ENCODE assay signal across 9 cellular contexts in genomic region chr2:135052997-135053474, GRCh38. TPM values are rescaled to one million over a fixed set of nuclear protein-coding genes. Genes with fewer than 3 reads are reported as not detected.
DNase-seq lines count a peak whose midpoint lies in the region; ATAC-seq, FAIRE-seq and TF ChIP-seq lines count a peak whose summit lies in the region.
"Had no signal": no experiment of that assay in that cellular context is flagged by ENCODE, and none has a peak within 500 bp of the region (broad histone marks: within the 10 kb centered on the region; RNA-seq: fewer than 3 reads in every experiment).

No MANE protein-coding gene starts in this region.

- TF ChIP-seq CTCF in GM06990 (IDR thresholded peaks at IDR 0.05; ENCODE audit: insufficient read depth, low read length, poor library complexity, severe bottlenecking) (no peak), OCI-LY1 (IDR thresholded peaks at IDR 0.05; ENCODE audit: low read length) (no peak), body of pancreas (IDR thresholded peaks at IDR 0.05) (no peak), lung (IDR thresholded peaks at IDR 0.05; ENCODE audit: control extremely low read depth, extremely low read depth) (no peak)

- peak; percentile 18 for DNase-seq in GM06990 (ENCODE audit: extremely low read depth, insufficient read length)
- DNase-seq in HCEC 1CT: peak; percentile 9
- DNase-seq in body of pancreas: peak in 1 of 4 donors; percentile 12
- no peak for DNase-seq in lung (ENCODE audit: low spot score)
- DNase-seq in stimulated activated naive CD8-positive, alpha-beta T cell treated with anti-CD3 and anti-CD28 coated beads, Interleukin-15, Interleukin-2, amounts not matched to agents 100 U/mL and 50 U/mL, for 24 hours: peak; percentile 35
- DNase-seq in urothelium cell line (ENCODE audit: low spot score): no peak
- DNase-seq in effector CD8-positive, alpha-beta T cell (lab: John Stamatoyannopoulos, UW): no peak

- no peak for FAIRE-seq in urothelium cell line (lab: Jason Lieb, UNC)

- 5 to 7% methylated on average over 15 of the region's 15 CpGs for WGBS in body of pancreas, 2 donors
- WGBS in lung, 2 donors: 11 to 27% methylated on average over 15 of the region's 15 CpGs

- ATAC-seq in body of pancreas (no peak), lung (ENCODE audit: insufficient read depth, low FRiP score) (no peak)
- ATAC-seq in stimulated activated naive CD8-positive, alpha-beta T cell treated with anti-CD3 and anti-CD28 coated beads, Interleukin-15, Interleukin-2, amounts not matched to agents 100 U/mL and 50 U/mL, for 24 hours: peak; percentile 53

- intact Hi-C loops in body of pancreas (cut with DNase I): no loop called here

- no peak for TF ChIP-seq POLR2A in body of pancreas (IDR thresholded peaks at IDR 0.05)

- peak overlapping the region; percentile 94 for H3K9ac ChIP-seq in OCI-LY1 (ENCODE audit: low read length)

- H3K27ac ChIP-seq in OCI-LY1 (ENCODE audit: low read depth, low read length, poor library complexity, severe bottlenecking) (peak overlapping the region; percentile 88), body of pancreas (peak overlapping the region in 3 of 4 donors; percentile 95 to 97 (median 96)), lung (ENCODE audit: low read depth in 1 of 2, low read length in 1 of 2) (peak overlapping the region; percentile 94 to 100)

- H3K4me2 ChIP-seq in OCI-LY1 (ENCODE audit: low read length): peak overlapping the region; percentile 98

- no peaks in the 10 kb centered on the region for H3K9me3 ChIP-seq in OCI-LY1 (ENCODE audit: low read length)
- H3K9me3 ChIP-seq in body of pancreas: no peaks in the 10 kb centered on the region
- H3K9me3 ChIP-seq in lung (ENCODE audit: control insufficient read depth in 2 of 2, insufficient read depth in 1 of 2, low read length in 1 of 2): no peaks in the 10 kb centered on the region

- no peaks in the 10 kb centered on the region for H3K9me2 ChIP-seq in OCI-LY1 (ENCODE audit: low read depth, low read length)

- H3K36me3 ChIP-seq in GM06990 (ENCODE audit: control insufficient read depth, insufficient read depth, low read length): no peaks in the 10 kb centered on the region; the same call in 1 of the 2 replicates
- peaks cover 18% of the 10 kb centered on the region for H3K36me3 ChIP-seq in OCI-LY1 (ENCODE audit: insufficient read depth, low read length)
- no peaks in the 10 kb centered on the region for H3K36me3 ChIP-seq in body of pancreas (replicated peaks in 1 of 2; ENCODE audit: insufficient read depth in 1 of 2, low read depth in 2 of 2)
- H3K36me3 ChIP-seq in lung (ENCODE audit: control insufficient read depth in 2 of 2, insufficient read depth in 2 of 2, low read length in 2 of 2): no peaks in the 10 kb centered on the region

- H4K20me1 ChIP-seq in OCI-LY1 (ENCODE audit: insufficient read depth, low read length): no peaks in the 10 kb centered on the region

- H3K79me2 ChIP-seq in OCI-LY1 (ENCODE audit: insufficient read depth, low read length): peaks cover 54% of the 10 kb centered on the region

- no peaks in the 10 kb centered on the region for H3F3A ChIP-seq in OCI-LY1 (ENCODE audit: insufficient read depth, low read length)

- peaks cover 31% of the 10 kb centered on the region for H3K4me1 ChIP-seq in OCI-LY1 (ENCODE audit: insufficient read depth, low read length, severe bottlenecking)
- peaks cover 48% of the 10 kb centered on the region for H3K4me1 ChIP-seq in body of pancreas
- H3K4me1 ChIP-seq in lung (ENCODE audit: control insufficient read depth in 2 of 2, insufficient read depth in 2 of 2, low read length in 2 of 2): peaks cover 2 to 5% of the 10 kb centered on the region in 2 donors

- peak overlapping the region; percentile 78 for H3K4me3 ChIP-seq in GM06990 (replicated peaks; ENCODE audit: low read depth, low read length)
- H3K4me3 ChIP-seq in OCI-LY1 (ENCODE audit: low read depth, low read length, poor library complexity, severe bottlenecking): peak overlapping the region; percentile 87
- H3K4me3 ChIP-seq in body of pancreas: peak overlapping the region; percentile 52 to 77
- H3K4me3 ChIP-seq in lung: peak overlapping the region; percentile 95

- H2AFZ ChIP-seq in OCI-LY1 (ENCODE audit: low read length): no peak overlapping the region

- H3K27me3 ChIP-seq in GM06990 (replicated peaks; ENCODE audit: control insufficient read depth, insufficient read depth, low read length): no peaks in the 10 kb centered on the region
- H3K27me3 ChIP-seq in OCI-LY1 (ENCODE audit: insufficient read depth, low read length): no peaks in the 10 kb centered on the region
- H3K27me3 ChIP-seq in body of pancreas: no peaks in the 10 kb centered on the region
- H3K27me3 ChIP-seq in lung (ENCODE audit: control insufficient read depth, insufficient read depth): no peaks in the 10 kb centered on the region

RNA-seq across cellular contexts. Expression of gene RAB3GAP1, which starts 0.9 kb away (rescaled TPM):
- 10 to 100 TPM; 29.3 to 39.2 TPM for total RNA-seq in body of pancreas
- total RNA-seq in lung: 100 to 1,000 TPM in 1 of 2 donors, 10 to 100 TPM in 1; 33.1 to 107 TPM
- polyA plus RNA-seq in lung: 10 to 100 TPM; 15.2 to 17.7 TPM

RNA-seq across cellular contexts. Expression of gene MAP3K19, which starts 5.8 kb away (rescaled TPM):
- total RNA-seq in body of pancreas (not detected), lung (10 to 100 TPM; 11.0 to 21.1 TPM)
- polyA plus RNA-seq in lung: 1 to 10 TPM; 1.9 to 2.9 TPM
- total RNA-seq: T-helper 1 cell treated with Interleukin-12 subunit alpha and Interleukin-12 subunit beta and Interleukin-4 antibody, amounts not matched to agents 30 ng/mL and 1 ng/mL, for 36 hours had no signal

Comparison
In these comparisons a context has a peak if more than half of its experiments do, and no peak if none do; other contexts are left out.
1. DNase-seq: peak in GM06990 (single experiment), HCEC 1CT (single experiment) and stimulated activated naive CD8-positive, alpha-beta T cell treated with anti-CD3 and anti-CD28 coated beads, Interleukin-15, Interleukin-2, amounts not matched to agents 100 U/mL and 50 U/mL, for 24 hours (single experiment); none in lung (single experiment), urothelium cell line (single experiment) and effector CD8-positive, alpha-beta T cell (single experiment).
2. RNA of gene MAP3K19, which starts 5.8 kb away (total RNA-seq): 11.0 to 21.1 TPM in lung; not detected in body of pancreas; every median in the first group is over 4 times any median in the second.
3. Peak in every context shown above with its lines, with median percentiles within 50 percentile points of each other: H3K4me3 ChIP-seq and H3K27ac ChIP-seq.